27 cellular contexts compared by ENCODE assay signal in genomic region chr7:90025771-90026170, GRCh38.
DNase-seq lines count a peak whose midpoint lies in the region; ATAC-seq lines count a peak whose summit lies in the region.
"Had no signal": no experiment of that assay in that cellular context is flagged by ENCODE, and none has a peak within 500 bp of the region (broad histone marks: within the 10 kb centered on the region; RNA-seq: fewer than 3 reads in every experiment).

No MANE protein-coding gene starts in this region.

- H3K27me3 Mint-ChIP-seq in activated CD4-positive, alpha-beta memory T cell treated with anti-CD3 and anti-CD28 coated beads for 36 hours, result no peaks in the 10 kb centered on the region
- H3K27me3 Mint-ChIP-seq: activated B cell treated with CpG ODN at 0.5 μM for 24 hours; IgD-negative memory B cell; naive thymus-derived CD4-positive, alpha-beta T cell; stimulated activated naive CD8-positive, alpha-beta T cell treated with anti-CD3 and anti-CD28 coated beads, Interleukin-15, Interleukin-2, amounts not matched to agents 100 ng/mL and 50 ng/mL, for 24 hours; T-helper 17 cell; type B pancreatic cell had no signal

- peak; percentile 92 for ATAC-seq in GM18499 (IDR thresholded peaks at IDR 0.05; ENCODE audit: insufficient read depth, unreplicated experiment)
- peak; percentile 46 for ATAC-seq in GM18909 (IDR thresholded peaks at IDR 0.05; ENCODE audit: poor library complexity, unreplicated experiment)
- ATAC-seq in HG02623 (IDR thresholded peaks at IDR 0.05; ENCODE audit: unreplicated experiment), result peak; percentile 70
- ATAC-seq in HG03354 (IDR thresholded peaks at IDR 0.05; ENCODE audit: poor library complexity, severe bottlenecking, unreplicated experiment), result peak; percentile 52
- ATAC-seq in HG03457 (IDR thresholded peaks at IDR 0.05; ENCODE audit: unreplicated experiment), result no peak
- ATAC-seq: GM23338; naive thymus-derived CD4-positive, alpha-beta T cell; T-helper 17 cell had no signal

- POLR2A ChIA-PET in activated CD4-positive, alpha-beta memory T cell treated with anti-CD3 and anti-CD28 coated beads for 36 hours (lab: Charles Lee), result no interaction called here

- H3K4me1 Mint-ChIP-seq in activated CD4-positive, alpha-beta memory T cell treated with anti-CD3 and anti-CD28 coated beads for 36 hours (ENCODE audit: low read depth), result no peaks in the 10 kb centered on the region
- H3K4me1 Mint-ChIP-seq: activated B cell treated with CpG ODN at 0.5 μM for 24 hours; GM23338; IgD-negative memory B cell; naive thymus-derived CD4-positive, alpha-beta T cell; T-helper 17 cell had no signal

- H3K4me3 Mint-ChIP-seq in activated CD4-positive, alpha-beta memory T cell treated with anti-CD3 and anti-CD28 coated beads for 36 hours, result no peak overlapping the region
- H3K4me3 Mint-ChIP-seq: activated B cell treated with CpG ODN at 0.5 μM for 24 hours; GM23338; IgD-negative memory B cell; naive thymus-derived CD4-positive, alpha-beta T cell; stimulated activated naive CD8-positive, alpha-beta T cell treated with anti-CD3 and anti-CD28 coated beads, Interleukin-15, Interleukin-2, amounts not matched to agents 100 ng/mL and 50 ng/mL, for 24 hours; T-helper 17 cell; type B pancreatic cell had no signal

- CTCF ChIA-PET in activated CD4-positive, alpha-beta memory T cell treated with anti-CD3 and anti-CD28 coated beads for 36 hours (lab: Charles Lee), result no interaction called here

- H3K27ac Mint-ChIP-seq in activated CD4-positive, alpha-beta memory T cell treated with anti-CD3 and anti-CD28 coated beads for 36 hours, result no peak overlapping the region
- H3K27ac Mint-ChIP-seq: activated B cell treated with CpG ODN at 0.5 μM for 24 hours; GM23338; IgD-negative memory B cell; naive thymus-derived CD4-positive, alpha-beta T cell; stimulated activated naive CD8-positive, alpha-beta T cell treated with anti-CD3 and anti-CD28 coated beads, Interleukin-15, Interleukin-2, amounts not matched to agents 100 ng/mL and 50 ng/mL, for 24 hours; T-helper 17 cell; type B pancreatic cell had no signal

- no peak for DNase-seq in mucosa of gallbladder (ENCODE audit: low spot score)
- no peak for DNase-seq in HCEC 1CT
- no peak for DNase-seq in activated CD4-positive, alpha-beta memory T cell treated with anti-CD3 and anti-CD28 coated beads for 36 hours
- DNase-seq: activated B cell treated with CpG ODN at 0.5 μM for 24 hours; activated CD8-positive, alpha-beta memory T cell treated with anti-CD3 and anti-CD28 coated beads for 24 hours; brain microvascular endothelial cell; Calu3; cortex of kidney; foreskin fibroblast; hypothalamus; MG63; naive thymus-derived CD4-positive, alpha-beta T cell; NCI-H1930; NCI-H510A; SHP77; sigmoid colon; stimulated activated CD4-positive, alpha-beta T cell treated with anti-CD3 and anti-CD28 coated beads, Interleukin-1b, Interleukin-23, amount 100 ng/mL, for 48 hours; T-helper 17 cell had no signal

- H3K36me3 Mint-ChIP-seq in activated CD4-positive, alpha-beta memory T cell treated with anti-CD3 and anti-CD28 coated beads for 36 hours, result no peaks in the 10 kb centered on the region
- H3K36me3 Mint-ChIP-seq: IgD-negative memory B cell; naive thymus-derived CD4-positive, alpha-beta T cell; type B pancreatic cell had no signal

- intact Hi-C loops in activated CD4-positive, alpha-beta memory T cell treated with anti-CD3 and anti-CD28 coated beads for 36 hours (cut with micrococcal nuclease), result no loop called here

- H3K9me3 Mint-ChIP-seq in activated CD4-positive, alpha-beta memory T cell treated with anti-CD3 and anti-CD28 coated beads for 36 hours, result peaks cover 5% of the 10 kb centered on the region
- H3K9me3 Mint-ChIP-seq: stimulated activated naive CD8-positive, alpha-beta T cell treated with anti-CD3 and anti-CD28 coated beads, Interleukin-15, Interleukin-2, amounts not matched to agents 100 ng/mL and 50 ng/mL, for 24 hours; type B pancreatic cell had no signal
